25 cellular contexts compared by ENCODE assay signal in the genomic region with DNA sequence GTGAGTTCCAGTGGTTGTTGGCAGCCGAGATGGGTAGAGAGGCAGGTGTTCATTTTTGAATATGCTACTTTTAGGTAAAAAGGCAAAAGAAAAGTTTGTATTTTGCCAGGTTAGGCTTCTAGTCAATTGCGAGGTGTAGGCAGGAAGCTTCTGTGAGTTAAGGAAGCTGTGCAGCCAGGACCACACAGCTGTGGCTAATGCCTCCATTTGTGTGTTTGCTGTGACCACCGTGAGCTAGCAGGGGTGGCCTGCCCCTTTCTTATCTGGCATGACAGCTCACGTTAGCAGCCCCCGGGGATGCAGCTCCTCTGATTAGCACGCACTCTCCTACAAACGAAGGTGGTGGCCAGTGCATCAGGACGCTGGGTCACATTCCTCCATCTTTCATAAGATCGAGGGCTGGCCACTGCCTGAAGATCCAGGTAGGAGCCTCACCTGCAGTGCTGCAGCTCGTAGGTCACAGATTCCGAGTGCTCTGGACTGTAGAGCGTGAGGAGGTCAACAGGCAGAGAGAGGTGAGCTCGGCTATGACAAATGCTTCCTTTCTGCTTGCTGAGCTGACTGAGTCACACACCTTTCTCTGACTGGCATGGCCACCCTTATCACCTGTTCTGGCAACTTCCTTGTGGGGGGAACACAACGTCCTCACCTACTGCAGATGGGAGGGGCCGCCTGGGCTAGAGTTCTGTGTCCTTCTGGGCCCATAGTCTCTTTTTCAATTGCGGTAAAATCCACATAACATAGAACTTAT.
DNase-seq lines count a peak whose midpoint lies in the region; ATAC-seq, FAIRE-seq and TF ChIP-seq lines count a peak whose summit lies in the region.
"Had no signal": no experiment of that assay in that cellular context is flagged by ENCODE, and none has a peak within 500 bp of the region (broad histone marks: within the 10 kb centered on the region; RNA-seq: fewer than 3 reads in every experiment).

No MANE protein-coding gene starts in this region.

- peaks cover 1% of the 10 kb centered on the region for H3K9me3 Mint-ChIP-seq in CD8-positive, alpha-beta T cell
- H3K9me3 Mint-ChIP-seq in naive thymus-derived CD8-positive, alpha-beta T cell, result peaks cover 0 to 9% (median 2%) of the 10 kb centered on the region in 9 donors

- TF ChIP-seq POLR2A in H1 (IDR thresholded peaks at IDR 0.05; ENCODE audit: control extremely low read depth in 1 of 2, low read depth in 2 of 2, low read length in 2 of 2), result no peak

- H3K36me3 Mint-ChIP-seq in CD8-positive, alpha-beta T cell, result no peaks in the 10 kb centered on the region
- peaks cover 0 to 6% (median 5%) of the 10 kb centered on the region in 3 donors for H3K36me3 Mint-ChIP-seq in naive thymus-derived CD8-positive, alpha-beta T cell
- H3K36me3 Mint-ChIP-seq in T-helper 17 cell (ENCODE audit: low read depth), result peaks cover 2% of the 10 kb centered on the region
- H3K36me3 Mint-ChIP-seq: activated CD8-positive, alpha-beta memory T cell treated with anti-CD3 and anti-CD28 coated beads, Interleukin-2, amount 10 ng/mL, durations not matched to agents 7 days and 5 days had no signal

- H2BK120ac ChIP-seq in H1 (replicated peaks; ENCODE audit: low read depth, low read length), result no peak overlapping the region

- no peak overlapping the region for H3K56ac ChIP-seq in H1 (replicated peaks; ENCODE audit: insufficient read length, low read depth, low read length)

- FAIRE-seq in H1 (lab: Jason Lieb, UNC), result no peak
- FAIRE-seq: astrocyte, H54, HepG2 had no signal

- intact Hi-C loops in CD8-positive, alpha-beta T cell (cut with DNase I, micrococcal nuclease), result loop anchor here in 1 of 2 experiments (10.0 kb wide), 1 partner anchor 141 kb away; no protein-coding TSS in a partner anchor
- intact Hi-C loops in OCI-LY7 (cut with micrococcal nuclease; ENCODE audit: unreplicated experiment) (no loop called here), psoas muscle (cut with DNase I) (no loop called here)

- peak overlapping the region; percentile 72 for H3K4me3 Mint-ChIP-seq in CD8-positive, alpha-beta T cell
- peak overlapping the region in 8 of 10 donors; percentile 20 to 88 (median 74) for H3K4me3 Mint-ChIP-seq in naive thymus-derived CD8-positive, alpha-beta T cell
- no peak overlapping the region for H3K4me3 Mint-ChIP-seq in T-helper 17 cell
- H3K4me3 Mint-ChIP-seq: activated CD8-positive, alpha-beta memory T cell treated with anti-CD3 and anti-CD28 coated beads, Interleukin-2, amount 10 ng/mL, durations not matched to agents 7 days and 5 days had no signal

- no peaks in the 10 kb centered on the region for H3K36me3 ChIP-seq in CD8-positive, alpha-beta T cell (ENCODE audit: insufficient read depth, low read length)
- H3K36me3 ChIP-seq in OCI-LY7 (ENCODE audit: insufficient read depth, low read length) (no peaks in the 10 kb centered on the region; the same call in 1 of the 2 replicates), H1 (ENCODE audit: control insufficient read depth in 2 of 4, insufficient read depth in 4 of 4, low read length in 3 of 4) (no peaks in the 10 kb centered on the region), psoas muscle (ENCODE audit: insufficient read depth in 1 of 2, low read depth in 1 of 2) (no peaks in the 10 kb centered on the region)
- H3K36me3 ChIP-seq: gastrocnemius medialis, WERI-Rb-1 had no signal

- peak; percentile 58 for ATAC-seq in CD8-positive, alpha-beta T cell
- no peak for ATAC-seq in naive thymus-derived CD8-positive, alpha-beta T cell
- ATAC-seq in psoas muscle, result no peak
- no peak for ATAC-seq in omental fat pad (ENCODE audit: low FRiP score)
- ATAC-seq in T-helper 17 cell, result no peak
- ATAC-seq: activated CD8-positive, alpha-beta memory T cell treated with anti-CD3 and anti-CD28 coated beads, Interleukin-2, amount 10 ng/mL, durations not matched to agents 7 days and 5 days; gastrocnemius medialis; HepG2 had no signal

- H2BK15ac ChIP-seq in H1 (ENCODE audit: low read length), result peak overlapping the region; percentile 53; the same call in 1 of the 2 replicates

- no peaks in the 10 kb centered on the region for H3K4me1 ChIP-seq in CD8-positive, alpha-beta T cell (ENCODE audit: insufficient read depth, low read length)
- H3K4me1 ChIP-seq in OCI-LY7 (ENCODE audit: insufficient read depth, low read length, poor library complexity, severe bottlenecking) (peaks cover 22% of the 10 kb centered on the region), H1 (replicated peaks in 1 of 4; ENCODE audit: control insufficient read depth in 3 of 4, insufficient read depth in 4 of 4, low read length in 3 of 4) (peaks cover 0 to 10% (median 0%) of the 10 kb centered on the region in 4 experiments; a peak in 2 of 7 replicates), psoas muscle (no peaks in the 10 kb centered on the region)
- H3K4me1 ChIP-seq: gastrocnemius medialis had no signal

- H2BK5ac ChIP-seq in H1 (ENCODE audit: low read depth, low read length), result peak overlapping the region; percentile 45; the same call in 1 of the 2 replicates

- H3K27me3 Mint-ChIP-seq in CD8-positive, alpha-beta T cell (ENCODE audit: low read depth), result no peaks in the 10 kb centered on the region
- no peaks in the 10 kb centered on the region for H3K27me3 Mint-ChIP-seq in naive thymus-derived CD8-positive, alpha-beta T cell
- peaks cover 27% of the 10 kb centered on the region for H3K27me3 Mint-ChIP-seq in T-helper 17 cell

- no peak overlapping the region; the same call in 1 of the 2 replicates for H4K8ac ChIP-seq in H1 (ENCODE audit: extremely low read depth, insufficient read depth, low read length)

- H2BK12ac ChIP-seq in H1 (ENCODE audit: low read depth, low read length), result peak overlapping the region; percentile 88; the same call in 1 of the 2 replicates

- no peak for TF ChIP-seq RAD21 in H1 (IDR thresholded peaks at IDR 0.05 in 1 of 2, conservative IDR thresholded peaks at IDR 0.05 in 1 of 2; ENCODE audit: low read depth in 2 of 2, low read length in 2 of 2)

- peak overlapping the region; percentile 41 for H3K27ac Mint-ChIP-seq in CD8-positive, alpha-beta T cell
- peak overlapping the region in 4 of 10 donors; percentile 19 to 84 (median 70) for H3K27ac Mint-ChIP-seq in naive thymus-derived CD8-positive, alpha-beta T cell
- H3K27ac Mint-ChIP-seq in T-helper 17 cell, result no peak overlapping the region
- H3K27ac Mint-ChIP-seq: activated CD8-positive, alpha-beta memory T cell treated with anti-CD3 and anti-CD28 coated beads, Interleukin-2, amount 10 ng/mL, durations not matched to agents 7 days and 5 days had no signal

- H4K91ac ChIP-seq in H1 (replicated peaks; ENCODE audit: insufficient read length, low read length), result peak overlapping the region; percentile 64

- peak overlapping the region; percentile 93 for H2AFZ ChIP-seq in OCI-LY7 (ENCODE audit: low read length)
- H2AFZ ChIP-seq in H1 (ENCODE audit: low read length), result peak overlapping the region; percentile 95; the same call in 1 of the 2 replicates

- H3K4me2 ChIP-seq in OCI-LY7 (ENCODE audit: low read length) (peak overlapping the region; percentile 37; the same call in 1 of the 2 replicates), H1 (ENCODE audit: insufficient read depth in 1 of 2, low read depth in 2 of 2, low read length in 2 of 2) (no peak overlapping the region)

- no peaks in the 10 kb centered on the region for H4K20me1 ChIP-seq in OCI-LY7 (ENCODE audit: insufficient read depth, low read length)
- H4K20me1 ChIP-seq in H1 (replicated peaks in 1 of 2; ENCODE audit: control insufficient read depth in 1 of 2, insufficient read depth in 2 of 2, low read length in 2 of 2), result no peaks in the 10 kb centered on the region

- peaks cover 13% of the 10 kb centered on the region for H3K4me1 Mint-ChIP-seq in CD8-positive, alpha-beta T cell (ENCODE audit: low read depth)
- peaks cover 2 to 12% (median 8%) of the 10 kb centered on the region in 4 donors for H3K4me1 Mint-ChIP-seq in naive thymus-derived CD8-positive, alpha-beta T cell
- H3K4me1 Mint-ChIP-seq in T-helper 17 cell, result peaks cover 5% of the 10 kb centered on the region

- no peak for TF ChIP-seq CTCF in CD8-positive, alpha-beta T cell (IDR thresholded peaks at IDR 0.05)
- TF ChIP-seq CTCF in OCI-LY7 (conservative IDR thresholded peaks at IDR 0.05; ENCODE audit: low read length), result no peak
- TF ChIP-seq CTCF in H1 (IDR thresholded peaks at IDR 0.05; ENCODE audit: control extremely low read depth in 1 of 3, insufficient read depth in 1 of 3, low read depth in 1 of 3, low read length in 3 of 3), result no peak
- TF ChIP-seq CTCF in psoas muscle (IDR thresholded peaks at IDR 0.05), result no peak
- TF ChIP-seq CTCF in omental fat pad (IDR thresholded peaks at IDR 0.05), result no peak

- BruUV-seq in OCI-LY7 (replicated peaks; lab: Mats Ljungman, UMichigan), result no TSS peak

- H3K18ac ChIP-seq in H1 (ENCODE audit: extremely low read depth, low read length), result peak overlapping the region; percentile 14; the same call in 1 of the 2 replicates

- TF ChIP-seq EP300 in H1 (IDR thresholded peaks at IDR 0.05; ENCODE audit: borderline replicate concordance in 1 of 2, low read depth in 2 of 2, low read length in 2 of 2), result no peak

- no peaks in the 10 kb centered on the region for H3K9me3 ChIP-seq in CD8-positive, alpha-beta T cell (ENCODE audit: low read length)
- H3K9me3 ChIP-seq in OCI-LY7 (ENCODE audit: low read length) (peaks cover 11% of the 10 kb centered on the region), H1 (ENCODE audit: insufficient read depth in 2 of 2, low read depth in 1 of 2, low read length in 1 of 2) (no peaks in the 10 kb centered on the region), psoas muscle (no peaks in the 10 kb centered on the region), T-helper 17 cell (ENCODE audit: control insufficient read depth, low read length, poor library complexity, severe bottlenecking) (no peaks in the 10 kb centered on the region)
- H3K9me3 ChIP-seq: gastrocnemius medialis had no signal

- peak overlapping the region; percentile 12 for H3K4me3 ChIP-seq in CD8-positive, alpha-beta T cell (ENCODE audit: low read depth, low read length)
- H3K4me3 ChIP-seq in OCI-LY7 (ENCODE audit: low read depth, low read length, poor library complexity, severe bottlenecking), result no peak overlapping the region
- H3K4me3 ChIP-seq in H1 (ENCODE audit: extremely low read depth in 1 of 4, insufficient read depth in 2 of 4, low read depth in 3 of 4, low read length in 4 of 4), result no peak overlapping the region
- H3K4me3 ChIP-seq in psoas muscle, result no peak overlapping the region
- H3K4me3 ChIP-seq: gastrocnemius medialis had no signal

- WGBS in H1 (ENCODE audit: extremely low coverage in 1 of 2, insufficient coverage in 1 of 2, insufficient read length in 1 of 2, insufficient replicate concordance in 2 of 2, low coverage in 1 of 2, low lambda C conversion rate in 2 of 2, missing lambda C conversion rate in 1 of 2), 2 experiments, result 86% methylated on average over 16 of the region's 16 CpGs; no CpG with 5 or more reads in 1 of the 2 experiments
- 63 to 68% (median 68%) methylated on average over 16 of the region's 16 CpGs for WGBS in psoas muscle, 3 donors

- H3K9me2 ChIP-seq in OCI-LY7 (ENCODE audit: insufficient read depth, low read length), result no peaks in the 10 kb centered on the region

- no peaks in the 10 kb centered on the region for H3K27me3 ChIP-seq in CD8-positive, alpha-beta T cell (ENCODE audit: insufficient read depth, low read length)
- H3K27me3 ChIP-seq in H1 (replicated peaks in 1 of 4; ENCODE audit: control insufficient read depth in 3 of 4, extremely low read depth in 1 of 4, insufficient read depth in 3 of 4, low read length in 3 of 4) (no peaks in the 10 kb centered on the region), psoas muscle (ENCODE audit: insufficient read depth in 3 of 3, low read length in 2 of 3) (no peaks in the 10 kb centered on the region)
- H3K27me3 ChIP-seq: gastrocnemius medialis had no signal

- CTCF ChIA-PET in CD8-positive, alpha-beta T cell (lab: Charles Lee), result interaction anchor here (1.2 kb wide), 2 partner anchors 8 to 244 kb away, joined by 3 to 6 read pairs; a partner anchor contains a TSS
- CTCF ChIA-PET in OCI-LY7 (lab: Charles Lee; ENCODE audit: unreplicated experiment) (interaction anchor here (1.2 kb wide), 1 partner anchor 8 kb away, joined by 4 read pairs; no protein-coding TSS in a partner anchor), H1 (lab: Charles Lee; ENCODE audit: partially characterized antibody) (interaction anchor here (0.6 kb wide), 1 partner anchor 1460 kb away, joined by 3 read pairs; no protein-coding TSS in a partner anchor)

- no peak overlapping the region for H4K5ac ChIP-seq in H1 (ENCODE audit: insufficient read length, low read depth, low read length)

- H3K4ac ChIP-seq in H1 (replicated peaks; ENCODE audit: insufficient read length, low read depth, low read length), result peak overlapping the region; percentile 13

- no peak overlapping the region for H3K9ac ChIP-seq in H1 (replicated peaks in 1 of 4; ENCODE audit: extremely low read depth in 1 of 4, low read depth in 3 of 4, low read length in 3 of 4)

- no peak overlapping the region for H2AK5ac ChIP-seq in H1 (ENCODE audit: low read depth, low read length)

- no peak overlapping the region for H3K23ac ChIP-seq in H1 (ENCODE audit: insufficient read length)

- H3K79me2 ChIP-seq in OCI-LY7 (ENCODE audit: insufficient read depth, low read depth, low read length) (no peaks in the 10 kb centered on the region), H1 (ENCODE audit: control insufficient read depth in 1 of 2, insufficient read depth in 2 of 2, low read length in 2 of 2) (no peaks in the 10 kb centered on the region)

- no peak for DNase-seq in CD8-positive, alpha-beta T cell
- DNase-seq in OCI-LY7 (ENCODE audit: low spot score) (peak; percentile 38), H1 (ENCODE audit: low read depth in 1 of 2, low spot score in 2 of 2) (no peak), psoas muscle (no peak), omental fat pad (ENCODE audit: low spot score) (no peak), T-helper 17 cell (no peak), NCI-H446 treated with DMSO at 0.1 percent for 48 hours (lab: John Stamatoyannopoulos, UW) (no peak)
- DNase-seq in naive thymus-derived CD8-positive, alpha-beta T cell, result no peak
- DNase-seq: activated CD4-positive, alpha-beta T cell treated with anti-CD3 and anti-CD28 coated beads for 48 hours; activated CD8-positive, alpha-beta memory T cell treated with anti-CD3 and anti-CD28 coated beads, Interleukin-2, amount 10 ng/mL, durations not matched to agents 7 days and 5 days; activated naive CD4-positive, alpha-beta T cell treated with anti-CD3 and anti-CD28 coated beads, Interleukin-2, amount 50 U/mL, for 16 hours; central memory CD4-positive, alpha-beta T cell; DMS 273 treated with DMSO at 0.1 percent for 48 hours; gastrocnemius medialis; hypothalamus; Kasumi-1; NCI-H146; posterior cingulate gyrus; stimulated activated naive CD4-positive, alpha-beta T cell treated with Interleukin-2 at 50 U/mL for 16 hours; T1000; WERI-Rb-1 had no signal

- H3K79me1 ChIP-seq in H1 (ENCODE audit: low read depth, low read length), result no peaks in the 10 kb centered on the region

- H3K14ac ChIP-seq in H1 (ENCODE audit: insufficient read length), result no peak overlapping the region

- H2BK20ac ChIP-seq in H1 (ENCODE audit: low read length), result peak overlapping the region; percentile 64; the same call in 1 of the 2 replicates

- POLR2A ChIA-PET in CD8-positive, alpha-beta T cell (lab: Charles Lee), result interaction anchor here (0.9 to 1.7 kb wide), 5 partner anchors 9 to 243 kb away, joined by 3 to 8 read pairs (median 4); no protein-coding TSS in a partner anchor
- POLR2A ChIA-PET in OCI-LY7 (lab: Charles Lee), result interaction anchor here (0.5 to 1.7 kb wide), 5 partner anchors 9 to 952 kb away, joined by 3 to 7 read pairs (median 3); no protein-coding TSS in a partner anchor
- POLR2A ChIA-PET in H1 (lab: Charles Lee; ENCODE audit: partially characterized antibody), result interaction anchor here (0.9 kb wide), 1 partner anchor 248 kb away, joined by 3 read pairs; no protein-coding TSS in a partner anchor
- POLR2A ChIA-PET in naive thymus-derived CD8-positive, alpha-beta T cell (lab: Charles Lee), result interaction anchor here (1.2 to 1.5 kb wide), 3 partner anchors 116 to 245 kb away, joined by 4 to 6 read pairs (median 5); a partner anchor contains a TSS

- no peak overlapping the region for H3K27ac ChIP-seq in CD8-positive, alpha-beta T cell (ENCODE audit: low read depth, low read length)
- H3K27ac ChIP-seq in OCI-LY7 (ENCODE audit: low read depth, low read length, poor library complexity, severe bottlenecking) (no peak overlapping the region), H1 (ENCODE audit: low read depth, low read length) (no peak overlapping the region), psoas muscle (no peak overlapping the region)
- H3K27ac ChIP-seq: C4-2B, gastrocnemius medialis, WERI-Rb-1 had no signal

- no peaks in the 10 kb centered on the region for H3K23me2 ChIP-seq in H1 (ENCODE audit: low read depth, low read length)
